In genomic region chr3:44342191-44342790, GRCh38 we compare ENCODE assay signal across 12 cellular contexts. TPM values are rescaled to one million over a fixed set of nuclear protein-coding genes. Genes with fewer than 3 reads are reported as not detected.
DNase-seq lines count a peak whose midpoint lies in the region; ATAC-seq lines count a peak whose summit lies in the region.
"Had no signal": no experiment of that assay in that cellular context is flagged by ENCODE, and none has a peak within 500 bp of the region (broad histone marks: within the 10 kb centered on the region; RNA-seq: fewer than 3 reads in every experiment).

No MANE protein-coding gene starts in this region.

- DNase-seq in AG08395 (ENCODE audit: low spot score), result peak; percentile 32
- DNase-seq in LHCN-M2 (ENCODE audit: low read depth), result peak; percentile 43
- DNase-seq in epidermal melanocyte (ENCODE audit: insufficient read length, low spot score), result peak; percentile 17
- DNase-seq in G401 (ENCODE audit: low spot score), result no peak
- no peak for DNase-seq in NCI-H510A treated with DMSO at 0.1 percent for 48 hours (lab: John Stamatoyannopoulos, UW)
- DNase-seq: NCI-H526 treated with DMSO at 0.1 percent for 48 hours had no signal

- H3K9me3 ChIP-seq in muscle layer of duodenum (ENCODE audit: control insufficient read depth in 1 of 2, low read length in 2 of 2), result no peaks in the 10 kb centered on the region

- peaks cover 3 to 19% of the 10 kb centered on the region in 2 donors for H3K4me1 ChIP-seq in muscle layer of duodenum (ENCODE audit: control insufficient read depth in 1 of 2, insufficient read depth in 2 of 2, low read length in 2 of 2)

- ATAC-seq in GM19395 (IDR thresholded peaks at IDR 0.05; ENCODE audit: unreplicated experiment), result no peak
- no peak for ATAC-seq in GM18870 (IDR thresholded peaks at IDR 0.05; ENCODE audit: unreplicated experiment)
- ATAC-seq: natural killer cell treated with Interleukin-12 subunit alpha and Interleukin-12 subunit beta and Interleukin-15 and Interleukin-18, amount 100 ng/mL, for 72 hours; Right ventricle myocardium inferior had no signal

- no peak overlapping the region for H3K4me3 ChIP-seq in muscle layer of duodenum (ENCODE audit: low read depth in 1 of 2, low read length in 2 of 2)

- in situ Hi-C loops in G401 (cut with HindIII; ENCODE audit: low sequenced_read_pairs), result no loop called here

- no peaks in the 10 kb centered on the region for H3K36me3 ChIP-seq in muscle layer of duodenum (ENCODE audit: control insufficient read depth in 1 of 2, insufficient read depth in 2 of 2, low read length in 2 of 2)

- peak overlapping the region; percentile 56 for H3K27ac ChIP-seq in muscle layer of duodenum (ENCODE audit: low read length)
- H3K27ac ChIP-seq: C4-2B had no signal

- no peaks in the 10 kb centered on the region for H3K27me3 ChIP-seq in muscle layer of duodenum (ENCODE audit: low read depth, low read length)

RNA-seq across cellular contexts. Expression of gene TCAIM, which starts 3.7 kb away (rescaled TPM):
- total RNA-seq in LHCN-M2 (2014; rRNA removed), result 22.6 and 24.6 TPM in 2 replicates
- 7.7 TPM for polyA plus RNA-seq in LHCN-M2 (2012)
- total RNA-seq in G401 (2014; rRNA removed; shearing (Covaris generic)), result 23.3 and 34.5 TPM in 2 replicates

Comparison
In these comparisons a context has a peak if more than half of its experiments do, and no peak if none do; other contexts are left out.
1. DNase-seq: peak in AG08395 (single experiment), LHCN-M2 (single experiment) and epidermal melanocyte (single experiment); none in G401 (single experiment) and NCI-H510A treated with DMSO at 0.1 percent for 48 hours (single experiment).